Comparison of ENCODE assay signal across 9 cellular contexts in genomic region chr3:139718415-139718814, GRCh38. TPM values are rescaled to one million over a fixed set of nuclear protein-coding genes. Genes with fewer than 3 reads are reported as not detected.
A peak's percentile ranks its signal among the peaks of the same experiment; 100 is the strongest.
DNase-seq lines count a peak whose midpoint lies in the region; ATAC-seq, FAIRE-seq and TF ChIP-seq lines count a peak whose summit lies in the region.
"Had no signal": no experiment of that assay in that cellular context is flagged by ENCODE, and none has a peak within 500 bp of the region (broad histone marks: within the 10 kb centered on the region; RNA-seq: fewer than 3 reads in every experiment).

No MANE protein-coding gene starts in this region.

- FAIRE-seq in HTR-8/SVneo (lab: Jason Lieb, UNC) = no peak
- FAIRE-seq in K562 (lab: Jason Lieb, UNC) = no peak

- no peaks in the 10 kb centered on the region for H4K20me1 ChIP-seq in K562 (replicated peaks; ENCODE audit: control insufficient read depth, insufficient read depth, low read length)

- H3K4me1 ChIP-seq in K562 (replicated peaks in 1 of 2; ENCODE audit: control insufficient read depth in 2 of 2, insufficient read depth in 2 of 2, low read length in 2 of 2) = no peaks in the 10 kb centered on the region

- in situ Hi-C loops in K562 (cut with MboI) = no loop called here

- ATAC-seq in K562 (peak; percentile 75), HG02588 (IDR thresholded peaks at IDR 0.05; ENCODE audit: unreplicated experiment) (no peak), HG03135 (IDR thresholded peaks at IDR 0.05; ENCODE audit: unreplicated experiment) (no peak)

- no peaks in the 10 kb centered on the region for H3K79me2 ChIP-seq in K562 (ENCODE audit: control insufficient read depth, insufficient read depth, low read length)

- no peak for TF ChIP-seq EP300 in K562 (IDR thresholded peaks at IDR 0.05; ENCODE audit: low read length)

- DNase-seq in AG09309 (ENCODE audit: low read depth) (peak; percentile 8), HTR-8/SVneo (ENCODE audit: insufficient read length, low spot score) (peak; percentile 42), K562 (ENCODE audit: extremely low read depth in 1 of 4, low spot score in 3 of 4) (peak in 3 of 4 experiments; percentile 11 to 27 (median 20)), left kidney (ENCODE audit: low read depth, low spot score) (peak; percentile 79), Kasumi-1 (lab: John Stamatoyannopoulos, UW) (no peak)
- no peak for DNase-seq in stimulated activated CD4-positive, alpha-beta T cell treated with anti-CD3 and anti-CD28 coated beads, Interleukin-15, amount 100 ng/mL, for 24 hours

- H3K9ac ChIP-seq in K562 (ENCODE audit: insufficient read depth in 1 of 2, low read depth in 2 of 2, low read length in 2 of 2) = no peak overlapping the region

- CTCF ChIA-PET in K562 (lab: Yijun Ruan, JAX; ENCODE audit: low intra/inter-chr PET ratio) = no interaction called here

- H3K4me2 ChIP-seq in K562 (ENCODE audit: insufficient read depth, low read length) = no peak overlapping the region

- H3K27me3 ChIP-seq in K562 (ENCODE audit: control insufficient read depth in 2 of 2, insufficient read depth in 2 of 2, low read length in 2 of 2) = peaks cover 0 to 4% of the 10 kb centered on the region in 2 experiments; a peak in 1 of 5 replicates

- no peak for TF ChIP-seq POLR2A in K562 (conservative IDR thresholded peaks at IDR 0.05)

- H3K4me3 ChIP-seq in AG09309 (ENCODE audit: control insufficient read depth, low read depth, low read length) (no peak overlapping the region), K562 (no peak overlapping the region)
- H3K4me3 ChIP-seq: skin epidermis had no signal

- intact Hi-C loops in K562 (cut with micrococcal nuclease) = no loop called here

- BruUV-seq in K562 (replicated peaks; lab: Mats Ljungman, UMichigan) = no TSS peak

- H3K9me3 ChIP-seq in K562 (replicated peaks; ENCODE audit: control insufficient read depth, insufficient read depth, low read depth, low read length) = no peaks in the 10 kb centered on the region

- TF ChIP-seq RAD21 in K562 (CRISPR knock-in tag; conservative IDR thresholded peaks at IDR 0.05 in 1 of 2, IDR thresholded peaks at IDR 0.05 in 1 of 2) = peak in 1 of 2 experiments; percentile 45; a peak in 2 of 4 replicates

- peak; percentile 68 for TF ChIP-seq CTCF in AG09309 (IDR thresholded peaks at IDR 0.05; ENCODE audit: control insufficient read depth, insufficient read depth, low read depth, low read length, missing control alignments)
- peak; percentile 48 to 56 (median 51) for TF ChIP-seq CTCF in K562 (IDR thresholded peaks at IDR 0.05 in 2 of 3, conservative IDR thresholded peaks at IDR 0.05 in 1 of 3; ENCODE audit: insufficient read depth in 2 of 3, low read depth in 1 of 3, low read length in 3 of 3)

- POLR2A ChIA-PET in K562 (lab: Yijun Ruan, JAX) = interaction anchor here (0.7 to 1.1 kb wide), 2 partner anchors 9 to 19 kb away, joined by 4 read pairs; no protein-coding TSS in a partner anchor

- H3K27ac ChIP-seq in K562 (ENCODE audit: extremely low read depth, low read depth, low read length) = no peak overlapping the region
- H3K27ac ChIP-seq: skin epidermis had no signal

- H2AFZ ChIP-seq in K562 (ENCODE audit: low read depth, low read length) = no peak overlapping the region

- no peaks in the 10 kb centered on the region for H3K9me1 ChIP-seq in K562 (ENCODE audit: control insufficient read depth, insufficient read depth, low read length)

- WGBS in K562 (ENCODE audit: insufficient coverage, low coverage, missing lambda C conversion rate) = 0% methylated on average over 2 of the region's 3 CpGs

- no peaks in the 10 kb centered on the region for H3K36me3 ChIP-seq in K562 (ENCODE audit: control insufficient read depth, insufficient read depth, low read length)

TF ChIP-seq in K562, 482 proteins besides CTCF, POLR2A, EP300 and RAD21:
- no peak for TF ChIP-seq ZNF586 (CRISPR knock-in tag; conservative IDR thresholded peaks at IDR 0.05)
- 0 out of 2 replicates have a peak, but pooled peaks have one; percentile 17 for TF ChIP-seq SMC3 (conservative IDR thresholded peaks at IDR 0.05; ENCODE audit: insufficient read depth, low read depth, low read length)
- TF ChIP-seq JUNB (CRISPR knock-in tag; conservative IDR thresholded peaks at IDR 0.05) = no peak
- TF ChIP-seq EGR1 (conservative IDR thresholded peaks at IDR 0.05) = no peak
TF ChIP-seq in K562: peak in this region for 1.

RNA-seq across cellular contexts. Expression of gene NMNAT3, which starts 40.6 kb away (rescaled TPM):
- 4.4 and 10.3 TPM in 2 replicates for total RNA-seq in K562 (2011; cell fraction: chromatin; rRNA removed; ENCODE audit: low replicate concordance)
- 4.2 and 6.3 TPM in 2 replicates for total RNA-seq in K562 (2011; cell fraction: nucleolus; rRNA removed)
- 6.5 and 8.8 TPM in 2 replicates for total RNA-seq in K562 (2011; cell fraction: nucleoplasm; rRNA removed)
- total RNA-seq in K562 (2014; rRNA removed) = 7.4 and 8.5 TPM in 2 replicates
- total RNA-seq in K562 (2014; rRNA removed; fragmentation: Illumina TruSeq; extraction: Trizol) = 6.1 and 6.7 TPM in 2 replicates
- 5.3 and 6.6 TPM in 2 replicates for total RNA-seq in K562 (2015; rRNA removed; fragmentation: Illumina TruSeq; extraction: Trizol)
- total RNA-seq in K562 (2021) = 6.8 and 7.1 TPM in 2 replicates
- polyA plus RNA-seq in K562 (2011; rRNA removed) = 3.8 and 4.8 TPM in 2 replicates
- polyA plus RNA-seq in K562 (2011; cell fraction: cytosol; rRNA removed) = 5.0 and 11.0 TPM in 2 replicates
- 4.8 and 11.5 TPM in 2 replicates for polyA plus RNA-seq in K562 (2011; cell fraction: nucleus; rRNA removed)
- polyA plus RNA-seq in K562 (2012) = 7.6 and 9.0 TPM in 2 replicates
- 6.5 and 7.0 TPM in 2 replicates for polyA plus RNA-seq in K562 (2014; fragmentation: Illumina TruSeq; extraction: Trizol)
- polyA plus RNA-seq in K562 (2014; fragmentation: Nextera tagmentation; extraction: Ambion mirVana) = 1 to 10 TPM; 2.3 to 3.1 TPM
- polyA plus RNA-seq in K562 (2014; rRNA removed) = 8.3 and 12.5 TPM in 2 replicates
- polyA minus RNA-seq in K562 (2011; rRNA and poly(A)+ RNA removed) = 3.4 and 5.1 TPM in 2 replicates
- polyA minus RNA-seq in K562 (2011; cell fraction: cytosol; rRNA and poly(A)+ RNA removed) = 2.2 and 2.9 TPM in 2 replicates
- polyA minus RNA-seq in K562 (2011; cell fraction: nucleus; rRNA and poly(A)+ RNA removed) = 5.7 and 5.8 TPM in 2 replicates

Comparison
In these comparisons a context has a peak if more than half of its experiments do, and no peak if none do; other contexts are left out.
1. DNase-seq: peak in AG09309 (single experiment), HTR-8/SVneo (single experiment), K562 (3 of 4) and left kidney (single experiment); none in stimulated activated CD4-positive, alpha-beta T cell treated with anti-CD3 and anti-CD28 coated beads, Interleukin-15, amount 100 ng/mL, for 24 hours (single experiment) and Kasumi-1 (0 of 2).